In the genomic region with DNA sequence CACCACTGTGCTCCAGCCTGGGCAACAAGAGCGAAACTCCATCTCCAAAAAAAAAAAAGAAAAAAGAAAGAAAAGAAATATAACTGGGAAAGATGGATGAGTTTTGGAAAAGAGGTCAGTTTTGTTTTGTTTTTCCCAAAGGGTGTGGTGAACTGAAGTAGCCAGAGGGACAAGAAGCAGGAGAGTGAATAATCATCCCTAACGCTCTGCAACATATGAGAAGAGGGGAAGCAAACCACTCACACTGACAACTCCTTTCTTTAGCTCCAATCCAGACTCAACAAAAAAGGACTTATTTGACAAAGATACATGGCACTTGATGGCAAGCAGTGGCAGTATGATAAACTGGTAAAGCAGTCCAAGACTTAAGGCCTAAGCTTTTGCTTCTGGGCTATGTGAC, we compare ENCODE assay signal across 24 cellular contexts.
A peak's percentile ranks its signal among the peaks of the same experiment; 100 is the strongest.
DNase-seq lines count a peak whose midpoint lies in the region; ATAC-seq, FAIRE-seq and TF ChIP-seq lines count a peak whose summit lies in the region.
"Had no signal": no experiment of that assay in that cellular context is flagged by ENCODE, and none has a peak within 500 bp of the region (broad histone marks: within the 10 kb centered on the region; RNA-seq: fewer than 3 reads in every experiment).

No MANE protein-coding gene starts in this region.

- H3K9me3 ChIP-seq in left ventricle myocardium inferior (replicated peaks) (no peaks in the 10 kb centered on the region), astrocyte (ENCODE audit: insufficient read depth, low read depth, low read length) (no peaks in the 10 kb centered on the region), gastroesophageal sphincter (no peaks in the 10 kb centered on the region)

- ATAC-seq in Right ventricle myocardium inferior, result no peak
- no peak for ATAC-seq in gastroesophageal sphincter
- no peak for ATAC-seq in HG03097 (IDR thresholded peaks at IDR 0.05; ENCODE audit: low FRiP score, unreplicated experiment)
- no peak for ATAC-seq in GM18517 (IDR thresholded peaks at IDR 0.05; ENCODE audit: unreplicated experiment)

- H2BK5ac ChIP-seq in mesendoderm (ENCODE audit: low read length), result no peak overlapping the region

- H3K79me2 ChIP-seq in astrocyte (ENCODE audit: insufficient read depth, low read length) (no peaks in the 10 kb centered on the region), mesendoderm (ENCODE audit: control insufficient read depth, insufficient read depth, low read length) (no peaks in the 10 kb centered on the region)

- H3K18ac ChIP-seq in mesendoderm (ENCODE audit: low read length), result no peak overlapping the region

- H3K27ac ChIP-seq in left ventricle myocardium inferior (replicated peaks) (peak overlapping the region; percentile 13), astrocyte (ENCODE audit: low read depth, low read length) (peak overlapping the region; percentile 6), gastroesophageal sphincter (peak overlapping the region in 3 of 4 donors; percentile 2 to 66 (median 41)), mesendoderm (ENCODE audit: low read depth, low read length) (no peak overlapping the region)
- H3K27ac ChIP-seq: 22Rv1, SK-N-MC had no signal

- peaks cover 17% of the 10 kb centered on the region for H3K4me1 ChIP-seq in left ventricle myocardium inferior
- H3K4me1 ChIP-seq in astrocyte (ENCODE audit: insufficient read depth, low read length), result peaks cover 28% of the 10 kb centered on the region
- H3K4me1 ChIP-seq in gastroesophageal sphincter, result peaks cover 0 to 14% (median 0%) of the 10 kb centered on the region in 3 donors
- no peaks in the 10 kb centered on the region for H3K4me1 ChIP-seq in mesendoderm (ENCODE audit: control insufficient read depth, low read depth, low read length)

- no peak overlapping the region for H3K56ac ChIP-seq in mesendoderm (ENCODE audit: low read length)

- H3K36me3 ChIP-seq in left ventricle myocardium inferior, result no peaks in the 10 kb centered on the region
- H3K36me3 ChIP-seq in astrocyte (ENCODE audit: insufficient read depth, low read length), result no peaks in the 10 kb centered on the region
- no peaks in the 10 kb centered on the region for H3K36me3 ChIP-seq in gastroesophageal sphincter
- no peaks in the 10 kb centered on the region for H3K36me3 ChIP-seq in mesendoderm (ENCODE audit: control insufficient read depth, insufficient read depth, low read length)

- H3K4me3 ChIP-seq in left ventricle myocardium inferior (no peak overlapping the region), astrocyte (ENCODE audit: insufficient read depth, low read depth, low read length) (no peak overlapping the region), gastroesophageal sphincter (no peak overlapping the region), mesendoderm (ENCODE audit: low read length) (no peak overlapping the region)
- H3K4me3 ChIP-seq: SK-N-MC had no signal

- H2AFZ ChIP-seq in astrocyte (ENCODE audit: low read depth, low read length), result no peak overlapping the region

- no peak for TF ChIP-seq POLR2A in gastroesophageal sphincter (IDR thresholded peaks at IDR 0.05)

- H3K4me2 ChIP-seq in astrocyte (ENCODE audit: low read length), result no peak overlapping the region
- H3K4me2 ChIP-seq in mesendoderm (ENCODE audit: low read length), result no peak overlapping the region

- H2AK5ac ChIP-seq in mesendoderm (ENCODE audit: low read length), result no peak overlapping the region

- H2BK15ac ChIP-seq in mesendoderm (replicated peaks; ENCODE audit: low read depth), result no peak overlapping the region

- H3K9me3 Mint-ChIP-seq in astrocyte (ENCODE audit: unreplicated experiment), result no peaks in the 10 kb centered on the region
- H3K9me3 Mint-ChIP-seq: CD14-positive monocyte had no signal

- H4K5ac ChIP-seq in mesendoderm (ENCODE audit: low read length), result no peak overlapping the region

- 38 to 42% methylated on average over 1 to 2 of the region's 2 CpGs for WGBS in gastroesophageal sphincter (ENCODE audit: low coverage in 1 of 2), 2 donors
- WGBS in mesendoderm (ENCODE audit: extremely low coverage, insufficient coverage, low lambda C conversion rate), result no CpG with 5 or more reads among the region's 2 CpGs

- H3K27me3 ChIP-seq in left ventricle myocardium inferior (ENCODE audit: low read depth) (no peaks in the 10 kb centered on the region), astrocyte (ENCODE audit: insufficient read depth, low read length) (no peaks in the 10 kb centered on the region), gastroesophageal sphincter (no peaks in the 10 kb centered on the region), mesendoderm (ENCODE audit: insufficient read depth, low read length, poor library complexity) (no peaks in the 10 kb centered on the region)

- DNase-seq in left ventricle myocardium inferior, result no peak
- DNase-seq in Right ventricle myocardium inferior (ENCODE audit: missing footprints), result no peak
- DNase-seq in astrocyte (ENCODE audit: low read depth), result peak; percentile 67
- DNase-seq in mesendoderm, result no peak
- DNase-seq in NCI-H2029 (lab: John Stamatoyannopoulos, UW), result no peak
- DNase-seq: AML-193, GDM1, H7, Karpas-422, MV-4-11, NCI-H1105 treated with DMSO at 0.1 percent for 48 hours, NCI-H2081 treated with DMSO at 0.1 percent for 48 hours, NCI-H2171 treated with DMSO at 0.1 percent for 48 hours, NCI-H524 treated with DMSO at 0.1 percent for 48 hours, SHP77, SW 1271 had no signal

- no peak overlapping the region for H3K4me3 Mint-ChIP-seq in astrocyte (ENCODE audit: unreplicated experiment)
- H3K4me3 Mint-ChIP-seq: CD14-positive monocyte had no signal

- H4K8ac ChIP-seq in mesendoderm (ENCODE audit: low read depth, low read length), result no peak overlapping the region

- no peak overlapping the region for H3K4ac ChIP-seq in mesendoderm (ENCODE audit: low read depth, low read length)

- no peak overlapping the region for H3K9ac ChIP-seq in astrocyte (ENCODE audit: low read length)
- no peak overlapping the region for H3K9ac ChIP-seq in mesendoderm (ENCODE audit: low read length)

- H3K23ac ChIP-seq in mesendoderm (ENCODE audit: low read length), result no peak overlapping the region

- no peak for TF ChIP-seq EP300 in gastroesophageal sphincter (IDR thresholded peaks at IDR 0.05)

- no peaks in the 10 kb centered on the region for H3K36me3 Mint-ChIP-seq in astrocyte (ENCODE audit: low read depth, unreplicated experiment)
- H3K36me3 Mint-ChIP-seq: CD14-positive monocyte had no signal

- H3K27ac Mint-ChIP-seq in astrocyte (ENCODE audit: unreplicated experiment), result no peak overlapping the region
- H3K27ac Mint-ChIP-seq: CD14-positive monocyte had no signal

- H2BK120ac ChIP-seq in mesendoderm (ENCODE audit: low read depth, low read length), result no peak overlapping the region

- no peaks in the 10 kb centered on the region for H3K79me1 ChIP-seq in mesendoderm (ENCODE audit: low read length)

- FAIRE-seq in astrocyte (lab: Jason Lieb, UNC), result no peak
- FAIRE-seq: D721Med, HTR-8/SVneo had no signal

- H3K4me1 Mint-ChIP-seq in astrocyte (ENCODE audit: low read depth, unreplicated experiment), result peaks cover 13% of the 10 kb centered on the region
- H3K4me1 Mint-ChIP-seq: CD14-positive monocyte had no signal

- no peaks in the 10 kb centered on the region for H4K20me1 ChIP-seq in astrocyte (ENCODE audit: insufficient read depth, low read length)

- intact Hi-C loops in left ventricle myocardium inferior (cut with micrococcal nuclease), result no loop called here
- intact Hi-C loops in Right ventricle myocardium inferior (cut with DNase I), result no loop called here

- H3K27me3 Mint-ChIP-seq in astrocyte (ENCODE audit: low read depth, unreplicated experiment), result no peaks in the 10 kb centered on the region

- TF ChIP-seq CTCF in left ventricle myocardium inferior (IDR thresholded peaks at IDR 0.05; ENCODE audit: borderline replicate concordance) (no peak), astrocyte (IDR thresholded peaks at IDR 0.05; ENCODE audit: insufficient read depth, low read depth, low read length) (no peak), gastroesophageal sphincter (IDR thresholded peaks at IDR 0.05) (no peak)
